Comparison of ENCODE assay signal across 8 cellular contexts in the genomic region with DNA sequence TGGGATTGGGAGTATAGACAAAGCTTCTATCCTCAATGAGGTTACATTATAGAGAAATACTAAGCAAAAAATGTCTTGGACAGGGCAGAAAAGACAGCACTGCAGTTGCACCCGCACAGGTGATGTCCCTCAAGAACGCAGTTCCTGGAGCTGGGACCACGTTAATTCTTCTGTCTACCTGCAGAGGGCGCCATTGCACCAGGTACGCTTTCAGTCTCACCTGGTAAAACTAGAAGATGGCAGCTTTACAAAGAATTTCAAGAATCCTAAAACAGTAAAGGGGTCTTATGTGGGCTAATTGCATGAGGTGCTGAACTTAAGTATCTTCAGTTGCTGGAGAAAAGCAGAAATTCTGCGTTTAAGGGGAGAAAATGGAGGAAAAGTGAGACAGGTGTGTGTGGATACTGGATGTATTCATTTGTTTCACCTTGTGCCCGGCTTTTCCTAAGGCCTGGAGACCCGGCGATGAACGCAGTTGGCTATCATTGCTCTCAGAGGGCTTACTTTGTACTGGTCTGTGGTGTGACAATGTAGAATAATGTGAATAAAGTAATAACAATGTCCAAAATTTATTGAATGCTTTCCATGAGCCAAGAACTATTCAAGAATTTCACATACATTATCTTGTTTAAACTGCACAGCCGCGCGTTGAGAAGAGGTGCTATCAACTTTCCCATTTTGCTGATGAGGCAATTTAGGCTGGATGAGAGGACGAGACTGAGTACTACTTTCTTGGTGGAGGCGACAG.
DNase-seq lines count a peak whose midpoint lies in the region; ATAC-seq, FAIRE-seq and TF ChIP-seq lines count a peak whose summit lies in the region.

No MANE protein-coding gene starts in this region.

- TF ChIP-seq POLR2A in GM12878 (IDR thresholded peaks at IDR 0.05; ENCODE audit: low read depth, low read length) = no peak

- no TSS peak for BruUV-seq in GM12878 (replicated peaks; lab: Mats Ljungman, UMichigan)

- peak; percentile 82 for TF ChIP-seq RAD21 in GM12878 (IDR thresholded peaks at IDR 0.05; ENCODE audit: insufficient read depth, low read depth, low read length)

- no peaks in the 10 kb centered on the region for H3K9me3 ChIP-seq in GM12878 (replicated peaks; ENCODE audit: control insufficient read depth, insufficient read depth, low read length)
- no peaks in the 10 kb centered on the region for H3K9me3 ChIP-seq in GM23248 (ENCODE audit: low read depth)

- CTCF ChIA-PET in GM12878 (lab: Yijun Ruan, JAX) = interaction anchor here (0.8 to 2.1 kb wide), 18 partner anchors 9 to 739 kb away, joined by 3 to 16 read pairs (median 3); no protein-coding TSS in a partner anchor

- H3K27me3 ChIP-seq in GM12878 (replicated peaks in 1 of 2; ENCODE audit: control insufficient read depth in 2 of 2, insufficient read depth in 2 of 2, low read length in 1 of 2) (no peaks in the 10 kb centered on the region), GM23248 (replicated peaks; ENCODE audit: insufficient read depth) (no peaks in the 10 kb centered on the region)

- H3K4me2 ChIP-seq in GM12878 (ENCODE audit: control insufficient read depth, insufficient read depth) (no peak overlapping the region), GM23248 (ENCODE audit: unreplicated experiment) (no peak overlapping the region)

- in situ Hi-C loops in GM12878 (cut with MboI) (loop anchor here (10.0 kb wide), 1 partner anchor 597 kb away; no protein-coding TSS in a partner anchor), GM23248 (cut with MboI) (no loop called here)

- no peaks in the 10 kb centered on the region for H3K4me1 ChIP-seq in GM12878 (ENCODE audit: control insufficient read depth, insufficient read depth, low read length)
- no peaks in the 10 kb centered on the region for H3K4me1 ChIP-seq in GM23248 (ENCODE audit: insufficient read depth)

- TF ChIP-seq CTCF in HFF-Myc (IDR thresholded peaks at IDR 0.05; ENCODE audit: low read depth, low read length, missing control alignments) = peak; percentile 82
- peak; percentile 73 to 76 (median 75) for TF ChIP-seq CTCF in GM12878 (IDR thresholded peaks at IDR 0.05 in 2 of 3, conservative IDR thresholded peaks at IDR 0.05 in 1 of 3; ENCODE audit: control insufficient read depth in 2 of 3, extremely low read depth in 1 of 3, insufficient read depth in 1 of 3, low read depth in 3 of 3, low read length in 3 of 3)
- no peak for TF ChIP-seq CTCF in coronary artery (IDR thresholded peaks at IDR 0.05)

- no peaks in the 10 kb centered on the region for H3K9me2 ChIP-seq in GM23248 (ENCODE audit: insufficient read depth)

- no peaks in the 10 kb centered on the region for H3K79me2 ChIP-seq in GM12878 (ENCODE audit: control insufficient read depth, insufficient read depth, low read length)
- no peaks in the 10 kb centered on the region for H3K79me2 ChIP-seq in GM23248 (ENCODE audit: insufficient read depth)

- 28% methylated on average over 15 of the region's 15 CpGs for WGBS in GM12878 (ENCODE audit: insufficient coverage, insufficient replicate concordance, low lambda C conversion rate, missing lambda C conversion rate)
- WGBS in GM23248 (ENCODE audit: low coverage in 1 of 2, low lambda C conversion rate in 2 of 2, missing lambda C conversion rate in 2 of 2), 2 experiments = 44 to 46% methylated on average over 15 of the region's 15 CpGs

- H2AFZ ChIP-seq in GM12878 (ENCODE audit: control insufficient read depth, low read depth, low read length) (no peak overlapping the region), GM23248 (no peak overlapping the region)

- peak; percentile 17 for DNase-seq in stimulated activated CD4-positive, alpha-beta T cell treated with anti-CD3 and anti-CD28 coated beads, Interleukin-1b, Interleukin-23, amount 100 ng/mL, for 48 hours
- DNase-seq in stimulated activated CD4-positive, alpha-beta T cell treated with anti-CD3 and anti-CD28 coated beads, Interleukin-4, amount 100 ng/mL, for 4 hours = no peak
- DNase-seq in HFF-Myc (ENCODE audit: extremely low read depth, low read depth) = no peak
- DNase-seq in NCI-H2107 treated with DMSO at 0.1 percent for 48 hours (lab: John Stamatoyannopoulos, UW; ENCODE audit: unreplicated experiment) = peak; percentile 58
- DNase-seq in GM12878 (ENCODE audit: low read depth, low spot score) = no peak
- DNase-seq in midbrain (lab: John Stamatoyannopoulos, UW) = peak; percentile 20
- no peak for DNase-seq in GM23248
- no peak for DNase-seq in coronary artery (ENCODE audit: low spot score)

- H4K20me1 ChIP-seq in GM12878 (ENCODE audit: control insufficient read depth, insufficient read depth) = no peaks in the 10 kb centered on the region
- H4K20me1 ChIP-seq in GM23248 (ENCODE audit: insufficient read depth) = no peaks in the 10 kb centered on the region

- peak; percentile 82 for ATAC-seq in GM12878

- intact Hi-C loops in GM12878 (cut with micrococcal nuclease; ENCODE audit: unreplicated experiment) = loop anchor here (1.0 to 10.0 kb wide), 4 partner anchors 59 to 614 kb away; no protein-coding TSS in a partner anchor

- RAD21 ChIA-PET in GM12878 (lab: Charles Lee; ENCODE audit: unreplicated experiment) = interaction anchor here (0.6 to 1.3 kb wide), 2 partner anchors 62 to 597 kb away, joined by 6 to 10 read pairs; no protein-coding TSS in a partner anchor

- no peak overlapping the region for H3K27ac ChIP-seq in GM12878 (ENCODE audit: control insufficient read depth, insufficient read depth)
- no peak overlapping the region for H3K27ac ChIP-seq in GM23248
- no peak overlapping the region for H3K27ac ChIP-seq in coronary artery

- H3K9ac ChIP-seq in GM12878 (ENCODE audit: control insufficient read depth, insufficient read depth, low read length) = no peak overlapping the region
- no peak overlapping the region for H3K9ac ChIP-seq in GM23248

- no peak for TF ChIP-seq EP300 in GM12878 (IDR thresholded peaks at IDR 0.05; ENCODE audit: borderline replicate concordance in 1 of 2, control insufficient read depth in 1 of 2, low read depth in 2 of 2, low read length in 2 of 2)

- SMC1A ChIA-PET in GM12878 (lab: Charles Lee; ENCODE audit: uncharacterized antibody, unreplicated experiment) = interaction anchor here (0.7 to 1.4 kb wide), 3 partner anchors 32 to 600 kb away, joined by 3 to 14 read pairs (median 4); no protein-coding TSS in a partner anchor

- no peak for FAIRE-seq in GM12878 (lab: Jason Lieb, UNC)

- POLR2A ChIA-PET in GM12878 (lab: Charles Lee) = no interaction called here

- no peaks in the 10 kb centered on the region for H3F3A ChIP-seq in GM23248 (ENCODE audit: insufficient read depth)

- no peaks in the 10 kb centered on the region for H3K36me3 ChIP-seq in GM12878 (ENCODE audit: control insufficient read depth in 2 of 2, insufficient read depth in 2 of 2, low read length in 1 of 2)
- no peaks in the 10 kb centered on the region for H3K36me3 ChIP-seq in GM23248 (ENCODE audit: low read depth)

- H3K4me3 ChIP-seq in HFF-Myc (replicated peaks; ENCODE audit: low read depth, low read length) (no peak overlapping the region), GM12878 (no peak overlapping the region), GM23248 (no peak overlapping the region), coronary artery (no peak overlapping the region)

TF ChIP-seq in GM12878, 131 proteins besides CTCF, POLR2A, EP300 and RAD21:
- peak; percentile 70 for TF ChIP-seq SMC3 (IDR thresholded peaks at IDR 0.05; ENCODE audit: borderline replicate concordance, low read length)
- TF ChIP-seq CHD4 (IDR thresholded peaks at IDR 0.05) = no peak
TF ChIP-seq in GM12878: peak in this region for 1.

Comparison
In these comparisons a context has a peak if more than half of its experiments do, and no peak if none do; other contexts are left out.
1. DNase-seq: peak in stimulated activated CD4-positive, alpha-beta T cell treated with anti-CD3 and anti-CD28 coated beads, Interleukin-1b, Interleukin-23, amount 100 ng/mL, for 48 hours (single experiment), NCI-H2107 treated with DMSO at 0.1 percent for 48 hours (single experiment) and midbrain (single experiment); none in stimulated activated CD4-positive, alpha-beta T cell treated with anti-CD3 and anti-CD28 coated beads, Interleukin-4, amount 100 ng/mL, for 4 hours (0 of 2), HFF-Myc (single experiment), GM12878 (single experiment), GM23248 (single experiment) and coronary artery (single experiment).